1 cellular context compared by ENCODE assay signal in genomic region chr9:110256392-110257096, GRCh38.
TF ChIP-seq lines count a peak whose summit lies in the region.

TSS of gene TXN (minus strand) at chr9:110256507. CDS start at chr9:110256435, 72 bp downstream.

TF ChIP-seq in K562, 482 proteins besides CTCF, POLR2A, EP300 and RAD21 (continued from another document and continues in another):
- TF ChIP-seq, protein P1, sequence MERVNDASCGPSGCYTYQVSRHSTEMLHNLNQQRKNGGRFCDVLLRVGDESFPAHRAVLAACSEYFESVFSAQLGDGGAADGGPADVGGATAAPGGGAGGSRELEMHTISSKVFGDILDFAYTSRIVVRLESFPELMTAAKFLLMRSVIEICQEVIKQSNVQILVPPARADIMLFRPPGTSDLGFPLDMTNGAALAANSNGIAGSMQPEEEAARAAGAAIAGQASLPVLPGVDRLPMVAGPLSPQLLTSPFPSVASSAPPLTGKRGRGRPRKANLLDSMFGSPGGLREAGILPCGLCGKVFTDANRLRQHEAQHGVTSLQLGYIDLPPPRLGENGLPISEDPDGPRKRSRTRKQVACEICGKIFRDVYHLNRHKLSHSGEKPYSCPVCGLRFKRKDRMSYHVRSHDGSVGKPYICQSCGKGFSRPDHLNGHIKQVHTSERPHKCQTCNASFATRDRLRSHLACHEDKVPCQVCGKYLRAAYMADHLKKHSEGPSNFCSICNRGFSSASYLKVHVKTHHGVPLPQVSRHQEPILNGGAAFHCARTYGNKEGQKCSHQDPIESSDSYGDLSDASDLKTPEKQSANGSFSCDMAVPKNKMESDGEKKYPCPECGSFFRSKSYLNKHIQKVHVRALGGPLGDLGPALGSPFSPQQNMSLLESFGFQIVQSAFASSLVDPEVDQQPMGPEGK (CRISPR knock-in tag; IDR thresholded peaks at IDR 0.05; ENCODE audit: borderline replicate concordance) = no peak; the same call in 1 of the 2 replicates
- TF ChIP-seq, protein P2, sequence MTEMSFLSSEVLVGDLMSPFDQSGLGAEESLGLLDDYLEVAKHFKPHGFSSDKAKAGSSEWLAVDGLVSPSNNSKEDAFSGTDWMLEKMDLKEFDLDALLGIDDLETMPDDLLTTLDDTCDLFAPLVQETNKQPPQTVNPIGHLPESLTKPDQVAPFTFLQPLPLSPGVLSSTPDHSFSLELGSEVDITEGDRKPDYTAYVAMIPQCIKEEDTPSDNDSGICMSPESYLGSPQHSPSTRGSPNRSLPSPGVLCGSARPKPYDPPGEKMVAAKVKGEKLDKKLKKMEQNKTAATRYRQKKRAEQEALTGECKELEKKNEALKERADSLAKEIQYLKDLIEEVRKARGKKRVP (CRISPR knock-in tag; IDR thresholded peaks at IDR 0.05) = no peak
- no peak for TF ChIP-seq BRD9 (IDR thresholded peaks at IDR 0.05; ENCODE audit: low read depth, partially characterized antibody)
- no peak for TF ChIP-seq SNRNP70 (optimal IDR thresholded peaks at IDR 0.05; ENCODE audit: low read depth, low read length)
- TF ChIP-seq SMARCC2 (IDR thresholded peaks at IDR 0.05; ENCODE audit: low read depth) = no peak
- TF ChIP-seq RFX5 (IDR thresholded peaks at IDR 0.05; ENCODE audit: low read depth, low read length) = no peak
- no peak for TF ChIP-seq NFIX (CRISPR knock-in tag; IDR thresholded peaks at IDR 0.05; ENCODE audit: low read depth)
- TF ChIP-seq TAF15 (IDR thresholded peaks at IDR 0.05; ENCODE audit: low read depth, low read length) = no peak
- TF ChIP-seq SNAPC5 (CRISPR knock-in tag; IDR thresholded peaks at IDR 0.05) = no peak
- TF ChIP-seq KAT8 (IDR thresholded peaks at IDR 0.05; ENCODE audit: low read depth) = no peak
- TF ChIP-seq HDAC3 (IDR thresholded peaks at IDR 0.05; ENCODE audit: borderline replicate concordance, partially characterized antibody) = peak; percentile 76
- no peak for TF ChIP-seq CHD2 (IDR thresholded peaks at IDR 0.05; ENCODE audit: low read depth, low read length)
- TF ChIP-seq STAT5A (IDR thresholded peaks at IDR 0.05; ENCODE audit: borderline replicate concordance, low read length) = peak; percentile 72
- TF ChIP-seq, protein P3, sequence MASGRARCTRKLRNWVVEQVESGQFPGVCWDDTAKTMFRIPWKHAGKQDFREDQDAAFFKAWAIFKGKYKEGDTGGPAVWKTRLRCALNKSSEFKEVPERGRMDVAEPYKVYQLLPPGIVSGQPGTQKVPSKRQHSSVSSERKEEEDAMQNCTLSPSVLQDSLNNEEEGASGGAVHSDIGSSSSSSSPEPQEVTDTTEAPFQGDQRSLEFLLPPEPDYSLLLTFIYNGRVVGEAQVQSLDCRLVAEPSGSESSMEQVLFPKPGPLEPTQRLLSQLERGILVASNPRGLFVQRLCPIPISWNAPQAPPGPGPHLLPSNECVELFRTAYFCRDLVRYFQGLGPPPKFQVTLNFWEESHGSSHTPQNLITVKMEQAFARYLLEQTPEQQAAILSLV (tag; IDR thresholded peaks at IDR 0.05) = no peak
- TF ChIP-seq ETV5 (CRISPR knock-in tag; IDR thresholded peaks at IDR 0.05; ENCODE audit: low read depth) = peak; percentile 73; the same call in 1 of the 2 replicates
- no peak for TF ChIP-seq SMARCA5 (IDR thresholded peaks at IDR 0.05)
- no peak for TF ChIP-seq ZBED1 (IDR thresholded peaks at IDR 0.05)
- TF ChIP-seq ZNF174 (CRISPR knock-in tag; IDR thresholded peaks at IDR 0.05) = no peak
- TF ChIP-seq MAZ (CRISPR knock-in tag; conservative IDR thresholded peaks at IDR 0.05 in 1 of 2, IDR thresholded peaks at IDR 0.05 in 1 of 2) = peak; percentile 82 to 87
- 0 out of 2 replicates have a peak, but pooled peaks have one; percentile 48 for TF ChIP-seq KLF16 (IDR thresholded peaks at IDR 0.05)
- peak; percentile 21; the same call in 1 of the 2 replicates for TF ChIP-seq FOXP1 (CRISPR knock-in tag; IDR thresholded peaks at IDR 0.05)
- no peak for TF ChIP-seq EHMT2 (IDR thresholded peaks at IDR 0.05)
- TF ChIP-seq ILK (tag; IDR thresholded peaks at IDR 0.05; ENCODE audit: borderline replicate concordance, low read depth) = no peak
- TF ChIP-seq BCOR (IDR thresholded peaks at IDR 0.05) = no peak
- no peak for TF ChIP-seq HDAC2 (IDR thresholded peaks at IDR 0.05)
- TF ChIP-seq IFI16 (CRISPR knock-in tag; IDR thresholded peaks at IDR 0.05) = no peak
- no peak for TF ChIP-seq XRCC4 (IDR thresholded peaks at IDR 0.05; ENCODE audit: extremely low read depth, insufficient read depth, insufficient read length)
- TF ChIP-seq POLR2B (IDR thresholded peaks at IDR 0.05; ENCODE audit: low read depth, partially characterized antibody) = peak; percentile 69
- TF ChIP-seq FOXK2 (conservative IDR thresholded peaks at IDR 0.05 in 1 of 2, IDR thresholded peaks at IDR 0.05 in 1 of 2; ENCODE audit: low read depth in 2 of 2) = peak; percentile 92 to 95
- TF ChIP-seq MCM3 (IDR thresholded peaks at IDR 0.05) = no peak
- TF ChIP-seq CHD4 (IDR thresholded peaks at IDR 0.05; ENCODE audit: insufficient read depth, insufficient replicate concordance, low read depth, low read length, poor library complexity, severe bottlenecking) = no peak
- TF ChIP-seq SIN3A (IDR thresholded peaks at IDR 0.05; ENCODE audit: borderline replicate concordance in 2 of 2, control insufficient read depth in 1 of 2, low read depth in 2 of 2, low read length in 2 of 2) = peak; percentile 70 to 71; a peak in 1 of 4 replicates
- no peak for TF ChIP-seq HNRNPK (IDR thresholded peaks at IDR 0.05; ENCODE audit: low read depth, low read length, poor library complexity, severe bottlenecking)
- TF ChIP-seq JUN (IDR thresholded peaks at IDR 0.05; ENCODE audit: borderline replicate concordance, low read depth, low read length) = no peak
- no peak for TF ChIP-seq JUN (CRISPR knock-in tag; IDR thresholded peaks at IDR 0.05; ENCODE audit: borderline replicate concordance)
- no peak for TF ChIP-seq COPS2 (conservative IDR thresholded peaks at IDR 0.05)
- TF ChIP-seq, protein P4, sequence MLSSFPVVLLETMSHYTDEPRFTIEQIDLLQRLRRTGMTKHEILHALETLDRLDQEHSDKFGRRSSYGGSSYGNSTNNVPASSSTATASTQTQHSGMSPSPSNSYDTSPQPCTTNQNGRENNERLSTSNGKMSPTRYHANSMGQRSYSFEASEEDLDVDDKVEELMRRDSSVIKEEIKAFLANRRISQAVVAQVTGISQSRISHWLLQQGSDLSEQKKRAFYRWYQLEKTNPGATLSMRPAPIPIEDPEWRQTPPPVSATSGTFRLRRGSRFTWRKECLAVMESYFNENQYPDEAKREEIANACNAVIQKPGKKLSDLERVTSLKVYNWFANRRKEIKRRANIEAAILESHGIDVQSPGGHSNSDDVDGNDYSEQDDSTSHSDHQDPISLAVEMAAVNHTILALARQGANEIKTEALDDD (IDR thresholded peaks at IDR 0.05) = no peak
- no peak for TF ChIP-seq ZFX (CRISPR knock-in tag; IDR thresholded peaks at IDR 0.05)
- 0 out of 2 replicates have a peak, but pooled peaks have one; percentile 71 for TF ChIP-seq BRD4 (IDR thresholded peaks at IDR 0.05)
- 0 out of 2 replicates have a peak, but pooled peaks have one; percentile 12 for TF ChIP-seq ZKSCAN1 (IDR thresholded peaks at IDR 0.05; ENCODE audit: low read depth, low read length)
- TF ChIP-seq, protein P5, sequence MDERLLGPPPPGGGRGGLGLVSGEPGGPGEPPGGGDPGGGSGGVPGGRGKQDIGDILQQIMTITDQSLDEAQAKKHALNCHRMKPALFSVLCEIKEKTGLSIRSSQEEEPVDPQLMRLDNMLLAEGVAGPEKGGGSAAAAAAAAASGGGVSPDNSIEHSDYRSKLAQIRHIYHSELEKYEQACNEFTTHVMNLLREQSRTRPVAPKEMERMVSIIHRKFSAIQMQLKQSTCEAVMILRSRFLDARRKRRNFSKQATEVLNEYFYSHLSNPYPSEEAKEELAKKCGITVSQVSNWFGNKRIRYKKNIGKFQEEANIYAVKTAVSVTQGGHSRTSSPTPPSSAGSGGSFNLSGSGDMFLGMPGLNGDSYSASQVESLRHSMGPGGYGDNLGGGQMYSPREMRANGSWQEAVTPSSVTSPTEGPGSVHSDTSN (CRISPR knock-in tag; IDR thresholded peaks at IDR 0.05; ENCODE audit: low read depth) = no peak
- TF ChIP-seq, protein P5 (tag; conservative IDR thresholded peaks at IDR 0.05; ENCODE audit: low read depth) = no peak
- TF ChIP-seq HDGF (IDR thresholded peaks at IDR 0.05) = no peak
- TF ChIP-seq ZNF75A (CRISPR knock-in tag; IDR thresholded peaks at IDR 0.05) = no peak
- TF ChIP-seq ZNF764 (CRISPR knock-in tag; IDR thresholded peaks at IDR 0.05; ENCODE audit: low read depth) = no peak
- TF ChIP-seq, protein P6, sequence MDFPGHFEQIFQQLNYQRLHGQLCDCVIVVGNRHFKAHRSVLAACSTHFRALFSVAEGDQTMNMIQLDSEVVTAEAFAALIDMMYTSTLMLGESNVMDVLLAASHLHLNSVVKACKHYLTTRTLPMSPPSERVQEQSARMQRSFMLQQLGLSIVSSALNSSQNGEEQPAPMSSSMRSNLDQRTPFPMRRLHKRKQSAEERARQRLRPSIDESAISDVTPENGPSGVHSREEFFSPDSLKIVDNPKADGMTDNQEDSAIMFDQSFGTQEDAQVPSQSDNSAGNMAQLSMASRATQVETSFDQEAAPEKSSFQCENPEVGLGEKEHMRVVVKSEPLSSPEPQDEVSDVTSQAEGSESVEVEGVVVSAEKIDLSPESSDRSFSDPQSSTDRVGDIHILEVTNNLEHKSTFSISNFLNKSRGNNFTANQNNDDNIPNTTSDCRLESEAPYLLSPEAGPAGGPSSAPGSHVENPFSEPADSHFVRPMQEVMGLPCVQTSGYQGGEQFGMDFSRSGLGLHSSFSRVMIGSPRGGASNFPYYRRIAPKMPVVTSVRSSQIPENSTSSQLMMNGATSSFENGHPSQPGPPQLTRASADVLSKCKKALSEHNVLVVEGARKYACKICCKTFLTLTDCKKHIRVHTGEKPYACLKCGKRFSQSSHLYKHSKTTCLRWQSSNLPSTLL (IDR thresholded peaks at IDR 0.05) = no peak
- peak; percentile 42; the same call in 1 of the 2 replicates for TF ChIP-seq CBFA2T3 (IDR thresholded peaks at IDR 0.05)
- TF ChIP-seq TAF9B (IDR thresholded peaks at IDR 0.05; ENCODE audit: partially characterized antibody) = peak; percentile 92
- no peak for TF ChIP-seq GTF3C2 (IDR thresholded peaks at IDR 0.05; ENCODE audit: borderline replicate concordance, extremely low read depth, insufficient read length)
- no peak for TF ChIP-seq RBM14 (IDR thresholded peaks at IDR 0.05; ENCODE audit: borderline replicate concordance, insufficient read depth, low read depth, low read length)
- peak; percentile 22; the same call in 1 of the 2 replicates for TF ChIP-seq CBFA2T2 (conservative IDR thresholded peaks at IDR 0.05)
- no peak for TF ChIP-seq HOMEZ (CRISPR knock-in tag; IDR thresholded peaks at IDR 0.05)
- TF ChIP-seq THRAP3 (IDR thresholded peaks at IDR 0.05; ENCODE audit: borderline replicate concordance) = no peak
- no peak for TF ChIP-seq ATF1 (CRISPR knock-in tag; IDR thresholded peaks at IDR 0.05)
- peak; percentile 83 for TF ChIP-seq ATF1 (tag; IDR thresholded peaks at IDR 0.05)
